1 cellular context compared by ENCODE assay signal in genomic region chr5:55345327-55345726, GRCh38.
TF ChIP-seq lines count a peak whose summit lies in the region.

No MANE protein-coding gene starts in this region.

TF ChIP-seq in HepG2, 621 proteins besides CTCF, POLR2A, EP300 and RAD21 (continued from another document):
- peak; percentile 87; the same call in 1 of the 2 replicates for TF ChIP-seq HOMEZ (CRISPR knock-in tag; IDR thresholded peaks at IDR 0.05; ENCODE audit: low read depth)
- TF ChIP-seq HNRNPUL1 (IDR thresholded peaks at IDR 0.05; ENCODE audit: low read depth, low read length), result peak; percentile 81; the same call in 1 of the 2 replicates
- peak; percentile 47; the same call in 1 of the 2 replicates for TF ChIP-seq HNF1B (CRISPR knock-in tag; IDR thresholded peaks at IDR 0.05)
- 0 out of 2 replicates have a peak, but pooled peaks have one; percentile 21 for TF ChIP-seq PAXIP1 (CRISPR knock-in tag; conservative IDR thresholded peaks at IDR 0.05)
- no peak for TF ChIP-seq ZNF253 (CRISPR knock-in tag; IDR thresholded peaks at IDR 0.05; ENCODE audit: borderline replicate concordance)
- no peak for TF ChIP-seq CAMTA2 (CRISPR knock-in tag; IDR thresholded peaks at IDR 0.05; ENCODE audit: borderline replicate concordance)
- no peak for TF ChIP-seq ZNF232 (CRISPR knock-in tag; IDR thresholded peaks at IDR 0.05; ENCODE audit: borderline replicate concordance)
- no peak for TF ChIP-seq ZNF484 (CRISPR knock-in tag; IDR thresholded peaks at IDR 0.05; ENCODE audit: borderline replicate concordance, low read depth)
- no peak for TF ChIP-seq GLMP (CRISPR knock-in tag; IDR thresholded peaks at IDR 0.05; ENCODE audit: borderline replicate concordance)
- no peak for TF ChIP-seq CBX2 (IDR thresholded peaks at IDR 0.05; ENCODE audit: low read depth, low read length)
- TF ChIP-seq CBX2 (CRISPR knock-in tag; IDR thresholded peaks at IDR 0.05; ENCODE audit: low read depth), result no peak
- no peak for TF ChIP-seq KLF16 (CRISPR knock-in tag; IDR thresholded peaks at IDR 0.05)
- peak; percentile 27; the same call in 1 of the 2 replicates for TF ChIP-seq POGZ (CRISPR knock-in tag; IDR thresholded peaks at IDR 0.05)
- peak; percentile 84 for TF ChIP-seq HNF1A (IDR thresholded peaks at IDR 0.05; ENCODE audit: low read depth)
- TF ChIP-seq HNF1A (CRISPR knock-in tag; IDR thresholded peaks at IDR 0.05; ENCODE audit: borderline replicate concordance), result peak; percentile 71; the same call in 1 of the 2 replicates
- TF ChIP-seq ZNF333 (CRISPR knock-in tag; IDR thresholded peaks at IDR 0.05; ENCODE audit: borderline replicate concordance), result no peak
- no peak for TF ChIP-seq IKZF4 (CRISPR knock-in tag; IDR thresholded peaks at IDR 0.05; ENCODE audit: borderline replicate concordance, low read depth, not compliant biosample characterization)
- TF ChIP-seq ZBTB44 (CRISPR knock-in tag; IDR thresholded peaks at IDR 0.05), result no peak
